16 cellular contexts compared by ENCODE assay signal in the genomic region with DNA sequence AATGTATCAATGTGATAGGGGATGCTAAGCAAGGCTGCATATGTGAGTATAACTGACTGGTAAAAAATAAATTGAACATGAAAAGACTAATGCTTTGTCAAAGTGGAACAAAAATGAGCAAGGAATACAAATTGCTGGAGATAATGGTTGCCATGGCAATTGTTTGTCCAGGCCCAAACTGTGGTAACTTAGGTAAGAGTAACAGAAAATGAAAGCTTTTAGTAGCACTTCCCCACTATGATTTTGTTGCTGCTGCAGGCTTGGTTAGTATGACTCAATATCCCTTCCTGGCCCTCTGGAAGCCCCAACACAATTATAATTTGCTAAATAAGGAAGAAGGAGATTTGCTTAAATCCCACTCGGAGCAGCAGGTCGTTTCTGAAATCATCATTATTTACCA.
DNase-seq lines count a peak whose midpoint lies in the region; ATAC-seq, FAIRE-seq and TF ChIP-seq lines count a peak whose summit lies in the region.
"Had no signal": no experiment of that assay in that cellular context is flagged by ENCODE, and none has a peak within 500 bp of the region (broad histone marks: within the 10 kb centered on the region; RNA-seq: fewer than 3 reads in every experiment).

No MANE protein-coding gene starts in this region.

- TF ChIP-seq POLR2A in GM12891 (IDR thresholded peaks at IDR 0.05; ENCODE audit: low read depth, low read length) (no peak), adrenal gland (IDR thresholded peaks at IDR 0.05) (no peak)

- H3K9ac ChIP-seq in astrocyte (ENCODE audit: low read length): no peak overlapping the region
- H3K9ac ChIP-seq: BLaER1 had no signal

- no peaks in the 10 kb centered on the region for H3K36me3 Mint-ChIP-seq in astrocyte (ENCODE audit: low read depth, unreplicated experiment)

- H3K4me1 ChIP-seq in astrocyte (ENCODE audit: insufficient read depth, low read length): no peaks in the 10 kb centered on the region
- no peaks in the 10 kb centered on the region for H3K4me1 ChIP-seq in adrenal gland (replicated peaks in 1 of 2)
- H3K4me1 ChIP-seq: BLaER1, HAP-1 had no signal

- no peak overlapping the region for H2AFZ ChIP-seq in astrocyte (ENCODE audit: low read depth, low read length)

- H3K27me3 Mint-ChIP-seq in astrocyte (ENCODE audit: low read depth, unreplicated experiment): no peaks in the 10 kb centered on the region

- H3K9me3 ChIP-seq in astrocyte (ENCODE audit: insufficient read depth, low read depth, low read length) (no peaks in the 10 kb centered on the region), adrenal gland (replicated peaks in 1 of 3) (no peaks in the 10 kb centered on the region)
- H3K9me3 ChIP-seq: BLaER1, HAP-1 had no signal

- H3K27me3 ChIP-seq in astrocyte (ENCODE audit: insufficient read depth, low read length): no peaks in the 10 kb centered on the region
- H3K27me3 ChIP-seq in adrenal gland: no peaks in the 10 kb centered on the region
- H3K27me3 ChIP-seq: BLaER1 had no signal

- no peak for TF ChIP-seq CTCF in astrocyte (IDR thresholded peaks at IDR 0.05; ENCODE audit: insufficient read depth, low read depth, low read length)
- no peak for TF ChIP-seq CTCF in adrenal gland (IDR thresholded peaks at IDR 0.05)

- H3K27ac ChIP-seq in astrocyte (ENCODE audit: low read depth, low read length) (no peak overlapping the region), adrenal gland (no peak overlapping the region)
- H3K27ac ChIP-seq: BLaER1 had no signal

- intact Hi-C loops in adrenal gland (cut with DNase I): no loop called here

- H3K9me3 Mint-ChIP-seq in astrocyte (ENCODE audit: unreplicated experiment): peaks cover 4% of the 10 kb centered on the region

- H3K4me2 ChIP-seq in astrocyte (ENCODE audit: low read length): no peak overlapping the region
- H3K4me2 ChIP-seq: BLaER1 had no signal

- H3K36me3 ChIP-seq in astrocyte (ENCODE audit: insufficient read depth, low read length) (no peaks in the 10 kb centered on the region), adrenal gland (replicated peaks in 1 of 2) (no peaks in the 10 kb centered on the region)
- H3K36me3 ChIP-seq: BLaER1, HAP-1 had no signal

- no peak overlapping the region for H3K27ac Mint-ChIP-seq in astrocyte (ENCODE audit: unreplicated experiment)

- H3K4me1 Mint-ChIP-seq in astrocyte (ENCODE audit: low read depth, unreplicated experiment): no peaks in the 10 kb centered on the region

- H3K4me3 Mint-ChIP-seq in astrocyte (ENCODE audit: unreplicated experiment): no peak overlapping the region

- FAIRE-seq in GM12891 (lab: Jason Lieb, UNC): no peak
- FAIRE-seq in astrocyte (lab: Jason Lieb, UNC): no peak
- FAIRE-seq in HTR-8/SVneo (lab: Jason Lieb, UNC): no peak

- 69 to 87% (median 75%) methylated on average over 2 of the region's 2 CpGs for WGBS in adrenal gland, 4 donors

- no peaks in the 10 kb centered on the region for H3K79me2 ChIP-seq in astrocyte (ENCODE audit: insufficient read depth, low read length)

- DNase-seq in GM12891 (ENCODE audit: insufficient read length, low spot score) (no peak), MV-4-11 (lab: John Stamatoyannopoulos, UW) (peak; percentile 92), astrocyte (ENCODE audit: low read depth) (peak; percentile 8), HTR-8/SVneo (ENCODE audit: insufficient read length, low spot score) (no peak), T-helper 9 cell (no peak), adrenal gland (no peak)
- no peak for DNase-seq in activated CD4-positive, alpha-beta T cell treated with anti-CD3 and anti-CD28 coated beads for 4 hours
- DNase-seq: 8988T, AML-193, DMS53, GOT3, IMR-90, KG1 had no signal

- peak; percentile 58 for ATAC-seq in GM19438 (IDR thresholded peaks at IDR 0.05; ENCODE audit: low read depth, unreplicated experiment)

- no peak overlapping the region for H3K4me3 ChIP-seq in astrocyte (ENCODE audit: insufficient read depth, low read depth, low read length)
- no peak overlapping the region for H3K4me3 ChIP-seq in adrenal gland
- H3K4me3 ChIP-seq: BLaER1, HAP-1 had no signal

- H4K20me1 ChIP-seq in astrocyte (ENCODE audit: insufficient read depth, low read length): no peaks in the 10 kb centered on the region
- H4K20me1 ChIP-seq: BLaER1 had no signal

TF ChIP-seq in GM12891, 5 proteins besides CTCF, POLR2A, EP300 and RAD21:
- TF ChIP-seq TAF1 (IDR thresholded peaks at IDR 0.05; ENCODE audit: low read depth, low read length) (no peak), SPI1 (IDR thresholded peaks at IDR 0.05; ENCODE audit: low read depth, low read length) (peak; percentile 10; the same call in 1 of the 2 replicates)
TF ChIP-seq in GM12891: peak in this region for 1.

Comparison
In these comparisons a context has a peak if more than half of its experiments do, and no peak if none do; other contexts are left out.
1. DNase-seq: peak in MV-4-11 (single experiment) and astrocyte (single experiment); none in GM12891 (single experiment), activated CD4-positive, alpha-beta T cell treated with anti-CD3 and anti-CD28 coated beads for 4 hours (0 of 2), HTR-8/SVneo (single experiment), T-helper 9 cell (single experiment) and adrenal gland (0 of 7).